In genomic region chr1:115718011-115718754, GRCh38 we compare ENCODE assay signal across 26 cellular contexts. TPM values are rescaled to one million over a fixed set of nuclear protein-coding genes. Genes with fewer than 3 reads are reported as not detected.
DNase-seq lines count a peak whose midpoint lies in the region; ATAC-seq, FAIRE-seq and TF ChIP-seq lines count a peak whose summit lies in the region.
"Had no signal": no experiment of that assay in that cellular context is flagged by ENCODE, and none has a peak within 500 bp of the region (broad histone marks: within the 10 kb centered on the region; RNA-seq: fewer than 3 reads in every experiment).

No MANE protein-coding gene starts in this region.

- H3K9me3 ChIP-seq in Caco-2: peaks cover 8% of the 10 kb centered on the region
- no peaks in the 10 kb centered on the region for H3K9me3 ChIP-seq in GM12878 (replicated peaks; ENCODE audit: control insufficient read depth, insufficient read depth, low read length)
- H3K9me3 ChIP-seq: heart left ventricle, vagina had no signal

- peaks cover 35% of the 10 kb centered on the region for H3K4me1 Mint-ChIP-seq in Caco-2 (ENCODE audit: low read depth, unreplicated experiment)
- peaks cover 16% of the 10 kb centered on the region for H3K4me1 Mint-ChIP-seq in nephron
- H3K4me1 Mint-ChIP-seq: IgD-negative memory B cell had no signal

- SMC1A ChIA-PET in GM12878 (lab: Charles Lee; ENCODE audit: uncharacterized antibody, unreplicated experiment): interaction anchor here (0.6 to 2.6 kb wide), 6 partner anchors 28 to 263 kb away, joined by 3 to 21 read pairs (median 4); no protein-coding TSS in a partner anchor

- ATAC-seq in GM12878: 0 out of 3 replicates have a peak, but pooled peaks have one; percentile 36
- ATAC-seq: natural killer cell treated with Interleukin-12 subunit alpha and Interleukin-12 subunit beta and Interleukin-15 and Interleukin-18, amount 100 ng/mL, for 72 hours had no signal

- H3K4me1 ChIP-seq in Caco-2 (peaks cover 27% of the 10 kb centered on the region), GM12878 (ENCODE audit: control insufficient read depth, insufficient read depth, low read length) (no peaks in the 10 kb centered on the region)
- H3K4me1 ChIP-seq: heart left ventricle had no signal

- H3K4me3 ChIP-seq in Caco-2 (ENCODE audit: low read depth, low read length): no peak overlapping the region
- H3K4me3 ChIP-seq in Jurkat, Clone E6-1 (ENCODE audit: low read length): no peak overlapping the region
- H3K4me3 ChIP-seq in GM12878: no peak overlapping the region
- H3K4me3 ChIP-seq: dorsolateral prefrontal cortex, GM23248, heart left ventricle, skin epidermis, vagina had no signal

- DNase-seq in Caco-2 (no peak), GM12878 (ENCODE audit: low read depth, low spot score) (no peak), COLO668 (lab: John Stamatoyannopoulos, UW; ENCODE audit: unreplicated experiment) (no peak), GM20000 (ENCODE audit: low spot score) (no peak), ACHN (no peak)
- DNase-seq in Jurkat, Clone E6-1 (ENCODE audit: low read depth, low spot score): peak; percentile 69
- no peak for DNase-seq in activated CD4-positive, alpha-beta T cell treated with anti-CD3 and anti-CD28 coated beads for 4 hours
- DNase-seq: activated CD4-positive, alpha-beta T cell treated with anti-CD3 and anti-CD28 coated beads, Interleukin-2, amount 50 U/mL, for 1 hour; activated gamma-delta T cell; activated T-cell treated with anti-CD3 and anti-CD28 coated beads, Interleukin-2, amount 50 U/mL, for 24 hours; foreskin melanocyte; kidney; NCI-H1092 had no signal

- POLR2A ChIA-PET in Caco-2 (lab: Charles Lee) (no interaction called here), GM12878 (lab: Charles Lee) (no interaction called here)

- H3K27me3 ChIP-seq in Caco-2 (replicated peaks; ENCODE audit: control insufficient read depth, insufficient read depth, low read length): no peaks in the 10 kb centered on the region
- no peaks in the 10 kb centered on the region; a peak in 2 of 4 replicates for H3K27me3 ChIP-seq in GM12878 (replicated peaks in 1 of 2; ENCODE audit: control insufficient read depth in 2 of 2, insufficient read depth in 2 of 2, low read length in 1 of 2)
- H3K27me3 ChIP-seq: heart left ventricle, vagina had no signal

- TF ChIP-seq RAD21 in GM12878 (IDR thresholded peaks at IDR 0.05; ENCODE audit: insufficient read depth, low read depth, low read length): no peak

- no peak for FAIRE-seq in GM12878 (lab: Jason Lieb, UNC)
- FAIRE-seq: kidney had no signal

- no peak for TF ChIP-seq POLR2A in GM12878 (IDR thresholded peaks at IDR 0.05; ENCODE audit: low read depth, low read length)

- H3K27me3 Mint-ChIP-seq in Caco-2 (ENCODE audit: insufficient read depth, unreplicated experiment) (no peaks in the 10 kb centered on the region), nephron (ENCODE audit: low read depth) (no peaks in the 10 kb centered on the region)

- intact Hi-C loops in Caco-2 (cut with micrococcal nuclease; ENCODE audit: unreplicated experiment) (no loop called here), GM12878 (cut with micrococcal nuclease; ENCODE audit: unreplicated experiment) (loop anchor here (5.0 kb wide), 1 partner anchor 264 kb away; no protein-coding TSS in a partner anchor)

- 67% methylated on average over 5 of the region's 5 CpGs for WGBS in GM12878 (ENCODE audit: insufficient coverage, insufficient replicate concordance, low lambda C conversion rate, missing lambda C conversion rate)

- CTCF ChIA-PET in Caco-2 (lab: Charles Lee): interaction anchor here (1.0 to 1.5 kb wide), 2 partner anchors 46 to 53 kb away, joined by 3 to 5 read pairs; no protein-coding TSS in a partner anchor
- CTCF ChIA-PET in GM12878 (lab: Yijun Ruan, JAX): interaction anchor here (1.2 to 9.1 kb wide), 6 partner anchors 9 to 263 kb away, joined by 3 to 72 read pairs (median 6); partner anchors contain the start of gene CASQ2

- TF ChIP-seq EP300 in GM12878 (IDR thresholded peaks at IDR 0.05; ENCODE audit: borderline replicate concordance in 1 of 2, control insufficient read depth in 1 of 2, low read depth in 2 of 2, low read length in 2 of 2): no peak

- BruUV-seq in Caco-2 (replicated peaks; lab: Mats Ljungman, UMichigan) (no TSS peak), GM12878 (replicated peaks; lab: Mats Ljungman, UMichigan) (no TSS peak)

- H3K36me3 ChIP-seq in Caco-2 (ENCODE audit: control insufficient read depth, insufficient read depth, low read length): no peaks in the 10 kb centered on the region
- H3K36me3 ChIP-seq in GM12878 (ENCODE audit: control insufficient read depth in 2 of 2, insufficient read depth in 2 of 2, low read length in 1 of 2): no peaks in the 10 kb centered on the region
- H3K36me3 ChIP-seq: vagina had no signal

- H2AFZ ChIP-seq in GM12878 (ENCODE audit: control insufficient read depth, low read depth, low read length): no peak overlapping the region
- H2AFZ ChIP-seq: GM23248 had no signal

- H3K4me3 Mint-ChIP-seq in Caco-2 (ENCODE audit: unreplicated experiment) (no peak overlapping the region), nephron (no peak overlapping the region)
- H3K4me3 Mint-ChIP-seq: activated T-cell treated with anti-CD3 and anti-CD28 coated beads, Interleukin-2, amount 50 U/mL, for 24 hours; IgD-negative memory B cell; natural killer cell treated with Interleukin-12 subunit alpha and Interleukin-12 subunit beta and Interleukin-15 and Interleukin-18, amount 100 ng/mL, for 72 hours had no signal

- H3K4me2 ChIP-seq in GM12878 (ENCODE audit: control insufficient read depth, insufficient read depth): no peak overlapping the region

- in situ Hi-C loops in GM12878 (cut with MboI) (loop anchor here (5.0 kb wide), 1 partner anchor 54 kb away; no protein-coding TSS in a partner anchor), ACHN (cut with HindIII; ENCODE audit: low pct_ligation_motif_present, low pct_unique_long_range_greater_than_20kb, low sequenced_read_pairs) (no loop called here)

- no peak overlapping the region for H3K9ac ChIP-seq in GM12878 (ENCODE audit: control insufficient read depth, insufficient read depth, low read length)
- H3K9ac ChIP-seq: GM23248 had no signal

- RAD21 ChIA-PET in GM12878 (lab: Charles Lee; ENCODE audit: unreplicated experiment): interaction anchor here (0.7 to 1.7 kb wide), 5 partner anchors 47 to 263 kb away, joined by 3 to 8 read pairs (median 4); no protein-coding TSS in a partner anchor

- H3K36me3 Mint-ChIP-seq in Caco-2 (ENCODE audit: insufficient read depth, unreplicated experiment) (peaks cover 15% of the 10 kb centered on the region), nephron (ENCODE audit: low read depth) (no peaks in the 10 kb centered on the region)
- H3K36me3 Mint-ChIP-seq: natural killer cell treated with Interleukin-12 subunit alpha and Interleukin-12 subunit beta and Interleukin-15 and Interleukin-18, amount 100 ng/mL, for 72 hours had no signal

- TF ChIP-seq CTCF in Caco-2 (IDR thresholded peaks at IDR 0.05; ENCODE audit: insufficient read depth in 1 of 2, low read depth in 1 of 2, low read length in 1 of 2, severe bottlenecking in 1 of 2, unreplicated experiment in 1 of 2) (no peak), GM12878 (IDR thresholded peaks at IDR 0.05 in 2 of 3, conservative IDR thresholded peaks at IDR 0.05 in 1 of 3; ENCODE audit: control insufficient read depth in 2 of 3, extremely low read depth in 1 of 3, insufficient read depth in 1 of 3, low read depth in 3 of 3, low read length in 3 of 3) (no peak), nephron (IDR thresholded peaks at IDR 0.05; ENCODE audit: unreplicated experiment in 3 of 3) (no peak), GM20000 (IDR thresholded peaks at IDR 0.05; ENCODE audit: extremely low read depth, missing control alignments) (no peak)

- no peaks in the 10 kb centered on the region for H3K79me2 ChIP-seq in GM12878 (ENCODE audit: control insufficient read depth, insufficient read depth, low read length)

- no peak overlapping the region for H3K27ac ChIP-seq in GM12878 (ENCODE audit: control insufficient read depth, insufficient read depth)
- H3K27ac ChIP-seq: dorsolateral prefrontal cortex, GM23248, heart left ventricle, skin epidermis, vagina had no signal

- H3K9me3 Mint-ChIP-seq in Caco-2 (ENCODE audit: unreplicated experiment) (peaks cover 10% of the 10 kb centered on the region), nephron (no peaks in the 10 kb centered on the region)
- H3K9me3 Mint-ChIP-seq: activated T-cell treated with anti-CD3 and anti-CD28 coated beads, Interleukin-2, amount 50 U/mL, for 24 hours; natural killer cell treated with Interleukin-12 subunit alpha and Interleukin-12 subunit beta and Interleukin-15 and Interleukin-18, amount 100 ng/mL, for 72 hours had no signal

- no peaks in the 10 kb centered on the region for H4K20me1 ChIP-seq in GM12878 (ENCODE audit: control insufficient read depth, insufficient read depth)

- H3K27ac Mint-ChIP-seq in Caco-2 (ENCODE audit: unreplicated experiment) (peak overlapping the region; percentile 92), nephron (peak overlapping the region; percentile 36 to 57 (median 44))
- H3K27ac Mint-ChIP-seq: activated T-cell treated with anti-CD3 and anti-CD28 coated beads, Interleukin-2, amount 50 U/mL, for 24 hours; IgD-negative memory B cell; natural killer cell treated with Interleukin-12 subunit alpha and Interleukin-12 subunit beta and Interleukin-15 and Interleukin-18, amount 100 ng/mL, for 72 hours had no signal

TF ChIP-seq in GM12878, 131 proteins besides CTCF, POLR2A, EP300 and RAD21 (continues in another document):
- no peak for TF ChIP-seq TAF1 (IDR thresholded peaks at IDR 0.05; ENCODE audit: borderline replicate concordance, low read depth, low read length)
- no peak for TF ChIP-seq STAT1 (conservative IDR thresholded peaks at IDR 0.05)
- TF ChIP-seq POLR2AphosphoS2 (IDR thresholded peaks at IDR 0.05; ENCODE audit: low read depth, low read length): no peak
- no peak for TF ChIP-seq IKZF1 (conservative IDR thresholded peaks at IDR 0.05)

RNA-seq across cellular contexts. Expression of gene CASQ2, which starts 50.3 kb away (rescaled TPM):
- total RNA-seq in Caco-2 (2022): 0.18 TPM in 1 of 2 replicates, not detected in the other
- not detected for polyA plus RNA-seq in Jurkat, Clone E6-1 (2012; ENCODE audit: insufficient read depth, insufficient read length)
- not detected in 2 replicates for total RNA-seq in GM12878 (2013; cell fraction: nucleolus; rRNA removed)
- total RNA-seq in GM12878 (2014; rRNA removed): not detected in 2 replicates
- not detected in 2 replicates for total RNA-seq in GM12878 (2014; rRNA removed; fragmentation: Illumina TruSeq; extraction: Trizol)
- total RNA-seq in GM12878 (2021): not detected in 2 replicates
- not detected for polyA plus RNA-seq in GM12878 (2011; ENCODE audit: low read depth)
- not detected in 2 replicates for polyA plus RNA-seq in GM12878 (2011; rRNA removed)
- not detected in 2 replicates for polyA plus RNA-seq in GM12878 (2011; cell fraction: cytosol; rRNA removed)
- not detected in 2 replicates for polyA plus RNA-seq in GM12878 (2011; cell fraction: nucleus; rRNA removed)
- polyA plus RNA-seq in GM12878 (2012): not detected in 2 replicates
- polyA plus RNA-seq in GM12878 (2014; fragmentation: Illumina TruSeq; extraction: Trizol): not detected in 2 replicates
- not detected for polyA plus RNA-seq in GM12878 (2014; fragmentation: Nextera tagmentation; extraction: Ambion mirVana)
- polyA plus RNA-seq in GM12878 (2014; rRNA removed): not detected in 2 replicates
- not detected for polyA plus RNA-seq in GM12878 (2016; fragmentation: Nextera tagmentation; extraction: Ambion mirVana)
- not detected in 2 replicates for polyA minus RNA-seq in GM12878 (2011; rRNA and poly(A)+ RNA removed)
- not detected in 2 replicates for polyA minus RNA-seq in GM12878 (2011; cell fraction: cytosol; rRNA and poly(A)+ RNA removed)
- polyA minus RNA-seq in GM12878 (2011; cell fraction: nucleus; rRNA and poly(A)+ RNA removed): not detected in 2 replicates
- total RNA-seq: chondrocyte; GM23248; natural killer cell treated with Interleukin-12 subunit alpha and Interleukin-12 subunit beta and Interleukin-15 and Interleukin-18, amount 100 ng/mL, for 72 hours; NCI-H460; osteoblast; RPMI7951 had no signal
- polyA plus RNA-seq: BJ, GM23248, IgD-negative memory B cell had no signal
